ENCODE assay signal across 8 cellular contexts in the genomic region with DNA sequence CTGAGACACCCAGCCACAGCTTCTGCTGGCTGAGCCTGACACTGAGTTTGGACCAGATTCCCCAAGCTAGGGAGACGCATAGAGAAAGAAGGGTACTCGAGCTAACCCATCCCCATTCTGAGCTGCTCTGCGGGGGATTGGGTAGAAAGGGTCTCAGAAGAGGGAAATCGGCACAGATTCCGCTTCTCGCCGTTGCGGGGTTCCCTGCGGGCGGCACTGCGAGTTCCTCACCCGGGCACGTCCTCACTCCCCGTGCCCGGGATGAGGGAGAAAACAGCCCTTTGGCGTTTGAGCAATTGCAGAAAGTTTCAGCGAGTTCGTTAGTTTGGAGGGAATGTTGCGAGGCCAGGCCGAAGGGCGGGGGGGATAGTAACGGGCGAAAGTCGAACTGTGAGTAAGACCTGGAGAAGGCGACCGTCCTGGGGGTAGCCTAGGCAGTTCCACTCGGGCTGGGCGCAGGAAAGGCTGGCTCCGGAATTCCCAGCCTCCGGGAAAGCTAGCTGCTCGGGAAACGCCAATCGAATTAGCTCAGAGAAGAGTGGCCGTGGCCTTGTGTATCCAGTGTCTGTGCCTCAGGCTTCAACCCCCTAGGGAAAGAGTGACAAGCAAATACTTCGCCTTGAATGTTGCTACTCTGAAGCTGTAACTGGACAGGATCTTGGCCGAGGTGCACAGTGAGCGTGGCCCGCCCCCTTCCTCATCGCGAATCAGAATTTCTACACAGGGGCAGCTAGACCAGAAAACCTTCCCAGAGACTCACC.
DNase-seq lines count a peak whose midpoint lies in the region; ATAC-seq and TF ChIP-seq lines count a peak whose summit lies in the region.

No MANE protein-coding gene starts in this region.

- no peak for TF ChIP-seq CTCF in HEK293 (tag by site-specific recombination; IDR thresholded peaks at IDR 0.05)
- no peak for TF ChIP-seq CTCF in WERI-Rb-1 (IDR thresholded peaks at IDR 0.05; ENCODE audit: low read depth, low read length)

- H3K36me3 ChIP-seq in HEK293 (ENCODE audit: control insufficient read depth in 2 of 2, insufficient read depth in 1 of 2, low read length in 2 of 2): no peaks in the 10 kb centered on the region
- no peaks in the 10 kb centered on the region for H3K36me3 ChIP-seq in adipocyte (ENCODE audit: control insufficient read depth, insufficient read depth, low read length, severe bottlenecking)
- H3K36me3 ChIP-seq in WERI-Rb-1: no peaks in the 10 kb centered on the region

- H3K27ac ChIP-seq in HEK293 (ENCODE audit: extremely low read depth, low read depth, low read length) (no peak overlapping the region; the same call in 1 of the 2 replicates), skin epidermis (peak overlapping the region in 19 of 21 experiments; percentile 19 to 86 (median 71)), WERI-Rb-1 (no peak overlapping the region)

- no peak for ATAC-seq in HG03460 (IDR thresholded peaks at IDR 0.05; ENCODE audit: unreplicated experiment)

- CTCF ChIA-PET in HEK293 (lab: Yijun Ruan, JAX): no interaction called here

- H3K4me3 ChIP-seq in HEK293 (ENCODE audit: low read depth, low read length) (peak overlapping the region; percentile 52), adipocyte (ENCODE audit: low read length) (peak overlapping the region; percentile 95), iPS-11a (ENCODE audit: low read depth, low read length) (peak overlapping the region; percentile 54), skin epidermis (peak overlapping the region; percentile 16 to 44 (median 34)), WERI-Rb-1 (ENCODE audit: low read depth, low read length) (no peak overlapping the region)

- peak; percentile 79 for DNase-seq in adipocyte (ENCODE audit: low read depth)
- no peak for DNase-seq in cortex of kidney (lab: John Stamatoyannopoulos, UW)
- DNase-seq in WERI-Rb-1: no peak
- no peak for DNase-seq in NCI-H1694 (lab: John Stamatoyannopoulos, UW)

- H3K9me3 ChIP-seq in HEK293 (ENCODE audit: control insufficient read depth, insufficient read depth, low read depth, low read length) (no peaks in the 10 kb centered on the region), adipocyte (ENCODE audit: control insufficient read depth, low read length) (no peaks in the 10 kb centered on the region), WERI-Rb-1 (ENCODE audit: severe bottlenecking) (no peaks in the 10 kb centered on the region)

- H3K4me1 ChIP-seq in HEK293 (ENCODE audit: control insufficient read depth, insufficient read depth, low read length): no peaks in the 10 kb centered on the region
- H3K4me1 ChIP-seq in adipocyte (ENCODE audit: control insufficient read depth, insufficient read depth, low read length): peaks cover 41% of the 10 kb centered on the region

- POLR2A ChIA-PET in HEK293 (lab: Yijun Ruan, JAX): no interaction called here

- H3K27me3 ChIP-seq in adipocyte (replicated peaks; ENCODE audit: control insufficient read depth, insufficient read depth, low read length): no peaks in the 10 kb centered on the region
- H3K27me3 ChIP-seq in WERI-Rb-1 (ENCODE audit: insufficient read depth, low read depth, severe bottlenecking): no peaks in the 10 kb centered on the region

- H3K9ac ChIP-seq in adipocyte (ENCODE audit: low read length): peak overlapping the region; percentile 91

TF ChIP-seq in HEK293, 187 proteins besides CTCF, POLR2A, EP300 and RAD21:
- TF ChIP-seq PRDM1 (tag by site-specific recombination; IDR thresholded peaks at IDR 0.05) (peak; percentile 34; the same call in 1 of the 2 replicates), GLIS2 (tag by site-specific recombination; IDR thresholded peaks at IDR 0.05) (peak; percentile 59), ZNF473 (tag by site-specific recombination; IDR thresholded peaks at IDR 0.05) (no peak), ZNF530 (tag by site-specific recombination; IDR thresholded peaks at IDR 0.05; ENCODE audit: low read depth) (no peak), GLIS1 (tag by site-specific recombination; IDR thresholded peaks at IDR 0.05) (peak; percentile 65), ZNF677 (tag by site-specific recombination; IDR thresholded peaks at IDR 0.05) (no peak), ZBTB20 (tag by site-specific recombination; IDR thresholded peaks at IDR 0.05) (peak; percentile 78)
- TF ChIP-seq, protein P1, sequence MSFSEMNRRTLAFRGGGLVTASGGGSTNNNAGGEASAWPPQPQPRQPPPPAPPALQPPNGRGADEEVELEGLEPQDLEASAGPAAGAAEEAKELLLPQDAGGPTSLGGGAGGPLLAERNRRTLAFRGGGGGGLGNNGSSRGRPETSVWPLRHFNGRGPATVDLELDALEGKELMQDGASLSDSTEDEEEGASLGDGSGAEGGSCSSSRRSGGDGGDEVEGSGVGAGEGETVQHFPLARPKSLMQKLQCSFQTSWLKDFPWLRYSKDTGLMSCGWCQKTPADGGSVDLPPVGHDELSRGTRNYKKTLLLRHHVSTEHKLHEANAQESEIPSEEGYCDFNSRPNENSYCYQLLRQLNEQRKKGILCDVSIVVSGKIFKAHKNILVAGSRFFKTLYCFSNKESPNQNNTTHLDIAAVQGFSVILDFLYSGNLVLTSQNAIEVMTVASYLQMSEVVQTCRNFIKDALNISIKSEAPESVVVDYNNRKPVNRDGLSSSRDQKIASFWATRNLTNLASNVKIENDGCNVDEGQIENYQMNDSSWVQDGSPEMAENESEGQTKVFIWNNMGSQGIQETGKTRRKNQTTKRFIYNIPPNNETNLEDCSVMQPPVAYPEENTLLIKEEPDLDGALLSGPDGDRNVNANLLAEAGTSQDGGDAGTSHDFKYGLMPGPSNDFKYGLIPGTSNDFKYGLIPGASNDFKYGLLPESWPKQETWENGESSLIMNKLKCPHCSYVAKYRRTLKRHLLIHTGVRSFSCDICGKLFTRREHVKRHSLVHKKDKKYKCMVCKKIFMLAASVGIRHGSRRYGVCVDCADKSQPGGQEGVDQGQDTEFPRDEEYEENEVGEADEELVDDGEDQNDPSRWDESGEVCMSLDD (tag by site-specific recombination; IDR thresholded peaks at IDR 0.05): peak; percentile 62; the same call in 1 of the 2 replicates

Comparison
In these comparisons a context has a peak if more than half of its experiments do, and no peak if none do; other contexts are left out.
1. H3K27ac ChIP-seq: peak in skin epidermis (19 of 21); none in HEK293 (single experiment) and WERI-Rb-1 (single experiment).